ENCODE assay signal across 8 cellular contexts in the genomic region with DNA sequence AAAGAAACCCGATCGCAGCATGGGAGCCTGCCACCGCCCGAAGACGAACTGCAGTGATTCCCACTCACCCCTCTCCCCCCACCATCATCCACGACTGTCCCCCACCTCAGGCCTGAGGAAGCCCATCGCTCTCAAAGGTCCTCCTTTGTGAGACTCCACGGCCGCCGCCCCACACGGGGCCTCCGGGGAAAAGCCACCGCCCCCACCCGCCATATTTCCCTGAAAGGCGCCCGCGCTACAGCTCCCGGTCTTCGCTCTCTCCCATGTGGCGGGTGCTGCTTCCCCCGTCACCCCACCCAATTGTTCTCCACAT. TPM values are rescaled to one million over a fixed set of nuclear protein-coding genes. Genes with fewer than 3 reads are reported as not detected.
A peak's percentile ranks its signal among the peaks of the same experiment; 100 is the strongest.
DNase-seq lines count a peak whose midpoint lies in the region; ATAC-seq and TF ChIP-seq lines count a peak whose summit lies in the region.

No MANE protein-coding gene starts in this region.

- DNase-seq in RPMI8226 (peak; percentile 48), T-helper 9 cell (no peak), NCI-H1092 (lab: John Stamatoyannopoulos, UW) (no peak)
- DNase-seq in effector memory CD8-positive, alpha-beta T cell = no peak

- H3K36me3 ChIP-seq in muscle layer of colon (ENCODE audit: insufficient read depth, low read length) (no peaks in the 10 kb centered on the region), urinary bladder (ENCODE audit: insufficient read depth) (no peaks in the 10 kb centered on the region)

- H3K27me3 ChIP-seq in muscle layer of colon (ENCODE audit: control insufficient read depth in 1 of 2, insufficient read depth in 2 of 2, low read length in 2 of 2) = no peaks in the 10 kb centered on the region

- no peaks in the 10 kb centered on the region for H3K9me3 Mint-ChIP-seq in effector memory CD8-positive, alpha-beta T cell

- ATAC-seq in GM21825 (IDR thresholded peaks at IDR 0.05; ENCODE audit: unreplicated experiment) = peak; percentile 10
- ATAC-seq in effector memory CD8-positive, alpha-beta T cell (replicated peaks) = peak; percentile 26

- peak overlapping the region; percentile 82 to 94 for H3K4me3 ChIP-seq in muscle layer of colon (ENCODE audit: low read depth in 1 of 2, low read length in 2 of 2)
- peak overlapping the region; percentile 85 for H3K4me3 ChIP-seq in urinary bladder (ENCODE audit: low read depth, low read length)

- no peaks in the 10 kb centered on the region for H3K9me3 ChIP-seq in muscle layer of colon (ENCODE audit: low read length)

- WGBS in urinary bladder = under 1% methylated on average over 21 of the region's 21 CpGs

- H3K36me3 Mint-ChIP-seq in effector memory CD8-positive, alpha-beta T cell (ENCODE audit: insufficient read depth) = peaks cover 38% of the 10 kb centered on the region

- peaks cover 25 to 35% of the 10 kb centered on the region in 2 donors for H3K4me1 Mint-ChIP-seq in effector memory CD8-positive, alpha-beta T cell (ENCODE audit: low read depth in 2 of 2)

- peak overlapping the region; percentile 98 to 99 for H3K27ac Mint-ChIP-seq in effector memory CD8-positive, alpha-beta T cell

- peak overlapping the region; percentile 52 for H3K9ac ChIP-seq in muscle layer of colon (ENCODE audit: low read length)

- peak overlapping the region; percentile 100 for H3K4me3 Mint-ChIP-seq in effector memory CD8-positive, alpha-beta T cell

- peak overlapping the region; percentile 96 for H3K27ac ChIP-seq in C4-2B
- H3K27ac ChIP-seq in muscle layer of colon (ENCODE audit: low read depth, low read length) = peak overlapping the region; percentile 90
- peak overlapping the region; percentile 96 for H3K27ac ChIP-seq in urinary bladder (ENCODE audit: low read depth)

- no peak for TF ChIP-seq CTCF in C4-2B (conservative IDR thresholded peaks at IDR 0.05)

- peaks cover 30% of the 10 kb centered on the region for H3K4me1 ChIP-seq in muscle layer of colon (ENCODE audit: insufficient read depth, low read length)
- no peaks in the 10 kb centered on the region for H3K4me1 ChIP-seq in urinary bladder (ENCODE audit: insufficient read depth)

- no peaks in the 10 kb centered on the region for H3K27me3 Mint-ChIP-seq in effector memory CD8-positive, alpha-beta T cell

RNA-seq across cellular contexts. Expression of a gene that starts 0.7 kb away (rescaled TPM):
- total RNA-seq in urinary bladder = 167 TPM
- polyA plus RNA-seq in urinary bladder = 323 TPM

RNA-seq across cellular contexts. Expression of a gene that starts 56.7 kb away (rescaled TPM):
- 91.2 TPM for total RNA-seq in urinary bladder
- 43.3 TPM for polyA plus RNA-seq in urinary bladder
